ENCODE assay signal across 8 cellular contexts in the genomic region with DNA sequence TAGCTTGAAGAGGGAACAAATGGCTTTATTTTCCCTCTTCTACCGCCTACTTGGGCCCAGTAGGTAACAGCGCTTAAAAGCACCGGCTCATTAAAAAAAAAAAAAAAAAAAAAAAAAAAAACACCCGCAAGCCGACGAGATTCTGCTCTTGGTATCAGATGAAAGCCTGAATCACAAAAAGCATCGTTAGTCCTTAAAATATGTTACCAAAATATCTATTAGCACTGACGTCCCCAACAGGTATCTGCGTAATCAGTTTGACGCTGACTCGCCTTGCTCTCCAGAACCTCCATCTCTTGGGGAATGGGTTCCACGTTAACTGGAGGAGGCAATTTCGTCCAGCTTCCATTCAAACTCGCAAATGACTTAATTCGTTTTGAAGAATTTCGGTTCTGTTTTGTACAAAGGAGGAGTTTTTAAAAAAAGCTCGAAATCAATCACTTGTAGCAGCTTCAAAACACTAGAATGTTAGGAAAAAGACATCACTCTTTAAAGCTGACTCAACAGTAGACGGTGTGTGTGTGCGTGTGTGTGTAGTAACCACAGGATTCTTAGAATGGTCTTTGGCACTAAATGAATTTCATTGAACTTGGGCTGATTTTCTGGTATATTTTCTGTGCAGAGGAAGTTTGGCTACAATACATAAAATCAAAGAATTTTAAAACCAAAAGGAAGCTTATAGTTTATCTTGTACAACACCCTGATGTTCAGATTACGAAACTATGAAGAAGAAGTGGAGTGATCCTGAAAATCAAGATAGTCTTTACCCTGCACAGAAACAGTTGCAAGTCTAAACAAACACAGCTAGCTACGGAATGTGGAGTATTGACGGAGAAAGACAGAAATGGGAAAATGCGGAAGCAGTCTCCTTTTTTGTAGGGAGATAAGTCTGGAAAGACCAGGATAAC. TPM values are rescaled to one million over a fixed set of nuclear protein-coding genes. Genes with fewer than 3 reads are reported as not detected.
DNase-seq lines count a peak whose midpoint lies in the region; ATAC-seq and TF ChIP-seq lines count a peak whose summit lies in the region.

No MANE protein-coding gene starts in this region.

- no peak overlapping the region for H2BK20ac ChIP-seq in H9 (ENCODE audit: low read depth, low read length, poor library complexity, severe bottlenecking)

- no peak overlapping the region for H4K8ac ChIP-seq in H9 (replicated peaks; ENCODE audit: insufficient read length, low read depth, low read length)

- H2BK15ac ChIP-seq in H9 (ENCODE audit: low read depth, low read length) = no peak overlapping the region

- no peak overlapping the region for H3K56ac ChIP-seq in H9 (ENCODE audit: insufficient read length, low read depth, low read length)

- no peak for ATAC-seq in gastroesophageal sphincter
- no peak for ATAC-seq in GM21825 (IDR thresholded peaks at IDR 0.05; ENCODE audit: unreplicated experiment)

- H2BK12ac ChIP-seq in H9 (ENCODE audit: insufficient read length, low read depth, low read length) = no peak overlapping the region

- H3K27ac ChIP-seq in H9 (ENCODE audit: insufficient read length, low read depth, low read length) (no peak overlapping the region), OCI-LY3 (ENCODE audit: low read length) (peak overlapping the region; percentile 41), gastroesophageal sphincter (peak overlapping the region; percentile 86 to 96 (median 90))

- WGBS in H9 (ENCODE audit: extremely low coverage, insufficient read length, low lambda C conversion rate) = no CpG with 5 or more reads among the region's 23 CpGs
- 5 to 8% methylated on average over 21 to 22 of the region's 23 CpGs for WGBS in gastroesophageal sphincter (ENCODE audit: low coverage in 1 of 2), 2 donors

- peak; percentile 21 for DNase-seq in COR-L47 (lab: John Stamatoyannopoulos, UW)
- no peak for DNase-seq in H9
- DNase-seq in activated effector memory CD4-positive, alpha-beta T cell treated with Interleukin-2 at 50 U/mL for 16 hours = peak; percentile 13
- DNase-seq in progenitor cell of endocrine pancreas (ENCODE audit: low spot score, unreplicated experiment) = no peak
- DNase-seq in SKM-1 treated with dmso at 0.1 percent for 144 hours (lab: John Stamatoyannopoulos, UW; ENCODE audit: unreplicated experiment) = no peak

- H3K4me2 ChIP-seq in H9 (ENCODE audit: insufficient read depth, insufficient read length, low read length) (peak overlapping the region; percentile 90), OCI-LY3 (ENCODE audit: low read length) (peak overlapping the region; percentile 92)

- H2AFZ ChIP-seq in H9 (ENCODE audit: low read length) (no peak overlapping the region), OCI-LY3 (ENCODE audit: low read depth, low read length) (peak overlapping the region; percentile 88)

- TF ChIP-seq CTCF in H9 (conservative IDR thresholded peaks at IDR 0.05) (no peak), OCI-LY3 (IDR thresholded peaks at IDR 0.05; ENCODE audit: low read depth, low read length) (no peak), gastroesophageal sphincter (IDR thresholded peaks at IDR 0.05) (no peak), progenitor cell of endocrine pancreas (IDR thresholded peaks at IDR 0.05; ENCODE audit: unreplicated experiment) (no peak)

- H3K79me2 ChIP-seq in H9 (ENCODE audit: insufficient read depth, low read length) (peaks cover 3% of the 10 kb centered on the region; the same call in 1 of the 2 replicates), OCI-LY3 (ENCODE audit: low read length) (peaks cover 6% of the 10 kb centered on the region; the same call in 1 of the 2 replicates)

- peak overlapping the region; percentile 99 to 100 for H3K4me3 Mint-ChIP-seq in H9
- H3K4me3 Mint-ChIP-seq in progenitor cell of endocrine pancreas (ENCODE audit: low read depth) = peak overlapping the region; percentile 93

- H2BK120ac ChIP-seq in H9 (ENCODE audit: low read depth, low read length, poor library complexity, severe bottlenecking) = no peak overlapping the region

- TF ChIP-seq EP300 in gastroesophageal sphincter (IDR thresholded peaks at IDR 0.05) = no peak

- H4K5ac ChIP-seq in H9 (ENCODE audit: insufficient read length, low read depth, low read length) = no peak overlapping the region

- no peak overlapping the region for H2BK5ac ChIP-seq in H9 (ENCODE audit: insufficient read length, low read length)

- H3K36me3 Mint-ChIP-seq in H9 (ENCODE audit: insufficient read depth in 1 of 3, low read depth in 3 of 3) (0 out of 7 replicates have a peak, but pooled peaks cover 0 to 3% (median 0%) of the 10 kb centered on the region in 3 experiments), progenitor cell of endocrine pancreas (ENCODE audit: insufficient read depth) (no peaks in the 10 kb centered on the region)

- H3K4me3 ChIP-seq in OCI-LY3 (ENCODE audit: low read length) = peak overlapping the region; percentile 87
- H3K4me3 ChIP-seq in gastroesophageal sphincter = peak overlapping the region; percentile 62 to 87

- H3K4me1 ChIP-seq in H9 (ENCODE audit: insufficient read depth, low read length) (no peaks in the 10 kb centered on the region), OCI-LY3 (ENCODE audit: low read length) (peaks cover 16% of the 10 kb centered on the region), gastroesophageal sphincter (peaks cover 0 to 29% (median 2%) of the 10 kb centered on the region in 3 donors)

- no peak overlapping the region for H2AK5ac ChIP-seq in H9 (ENCODE audit: insufficient read length, low read length)

- H3K4me1 Mint-ChIP-seq in H9 (peaks cover 24 to 29% of the 10 kb centered on the region in 2 experiments), progenitor cell of endocrine pancreas (ENCODE audit: low read depth) (peaks cover 19% of the 10 kb centered on the region)

- peak overlapping the region; percentile 71 for H3K9ac ChIP-seq in H9 (ENCODE audit: extremely low read depth, insufficient read length, low read length)
- H3K9ac ChIP-seq in OCI-LY3 (ENCODE audit: low read length) = peak overlapping the region; percentile 75

- H3K27ac Mint-ChIP-seq in H9 (peak overlapping the region; percentile 98 to 100 (median 99)), progenitor cell of endocrine pancreas (peak overlapping the region; percentile 99)

- H3K9me3 ChIP-seq in H9 (ENCODE audit: control insufficient read depth, low read depth, low read length) (no peaks in the 10 kb centered on the region), OCI-LY3 (ENCODE audit: insufficient read depth, low read length) (no peaks in the 10 kb centered on the region), gastroesophageal sphincter (no peaks in the 10 kb centered on the region)

- H3K14ac ChIP-seq in H9 (ENCODE audit: insufficient read depth, low read length) = no peak overlapping the region

- H4K20me1 ChIP-seq in H9 (ENCODE audit: control insufficient read depth, insufficient read depth, insufficient read length) = no peaks in the 10 kb centered on the region
- no peaks in the 10 kb centered on the region for H4K20me1 ChIP-seq in OCI-LY3 (ENCODE audit: insufficient read depth, low read length)

- H3K36me3 ChIP-seq in OCI-LY3 (replicated peaks; ENCODE audit: low read depth, low read length) = no peaks in the 10 kb centered on the region
- H3K36me3 ChIP-seq in gastroesophageal sphincter = no peaks in the 10 kb centered on the region

- H3K27me3 Mint-ChIP-seq in H9 (ENCODE audit: low read depth) = peaks cover 15% of the 10 kb centered on the region
- H3K27me3 Mint-ChIP-seq in progenitor cell of endocrine pancreas = no peaks in the 10 kb centered on the region

- no peak overlapping the region for H4K91ac ChIP-seq in H9 (ENCODE audit: insufficient read length, low read depth, low read length)

- H3K27me3 ChIP-seq in H9 (ENCODE audit: insufficient read depth, low read length) (no peaks in the 10 kb centered on the region), OCI-LY3 (ENCODE audit: low read depth, low read length) (0 out of 2 replicates have a peak, but pooled peaks cover 5% of the 10 kb centered on the region), gastroesophageal sphincter (no peaks in the 10 kb centered on the region)

- H3K79me1 ChIP-seq in H9 (ENCODE audit: insufficient read depth, low read depth, low read length, poor library complexity, severe bottlenecking) = peaks cover 3% of the 10 kb centered on the region

- no peak overlapping the region for H3T11ph ChIP-seq in H9 (ENCODE audit: low read length)

- peaks cover 6% of the 10 kb centered on the region for H3K23me2 ChIP-seq in H9 (ENCODE audit: insufficient read length, low read depth, low read length, poor library complexity, severe bottlenecking)

- H3K9me3 Mint-ChIP-seq in H9 (peaks cover 0 to 2% of the 10 kb centered on the region in 2 experiments; a peak in 1 of 5 replicates), progenitor cell of endocrine pancreas (ENCODE audit: low read depth) (no peaks in the 10 kb centered on the region)

- H3K4ac ChIP-seq in H9 (ENCODE audit: low read depth, low read length) = no peak overlapping the region

- H3K18ac ChIP-seq in H9 (ENCODE audit: insufficient read length, low read depth, low read length) = peak overlapping the region; percentile 19

- TF ChIP-seq POLR2A in gastroesophageal sphincter (IDR thresholded peaks at IDR 0.05) = no peak

- no peak overlapping the region for H3K23ac ChIP-seq in H9 (ENCODE audit: insufficient read length, low read depth, low read length)

RNA-seq across cellular contexts. Expression of a gene that starts 1.1 kb away (rescaled TPM):
- total RNA-seq in H9 (2021) = 19.2 and 21.0 TPM in 2 replicates
- 10 to 100 TPM in 1 of 4 donors, 1 to 10 TPM in 3; 4.3 to 10.2 (median 6.9) TPM for total RNA-seq in gastroesophageal sphincter
- total RNA-seq in progenitor cell of endocrine pancreas = 49.2 and 54.8 TPM in 2 replicates

Comparison
In these comparisons a context has a peak if more than half of its experiments do, and no peak if none do; other contexts are left out.
1. DNase-seq: peak in COR-L47 (single experiment) and activated effector memory CD4-positive, alpha-beta T cell treated with Interleukin-2 at 50 U/mL for 16 hours (single experiment); none in H9 (single experiment), progenitor cell of endocrine pancreas (single experiment) and SKM-1 treated with dmso at 0.1 percent for 144 hours (single experiment).